In genomic region chr7:378041-378420, GRCh38 we compare ENCODE assay signal across 24 cellular contexts.
DNase-seq lines count a peak whose midpoint lies in the region; ATAC-seq and TF ChIP-seq lines count a peak whose summit lies in the region.
"Had no signal": no experiment of that assay in that cellular context is flagged by ENCODE, and none has a peak within 500 bp of the region (broad histone marks: within the 10 kb centered on the region; RNA-seq: fewer than 3 reads in every experiment).

No MANE protein-coding gene starts in this region.

- H3K9me3 ChIP-seq in right atrium auricular region (peaks cover 0 to 2% of the 10 kb centered on the region in 2 donors), lower lobe of right lung (no peaks in the 10 kb centered on the region)
- H3K9me3 ChIP-seq: left lung had no signal

- H3K27me3 ChIP-seq in right atrium auricular region (no peaks in the 10 kb centered on the region), lower lobe of right lung (ENCODE audit: low read depth) (peaks cover 17% of the 10 kb centered on the region)

- H3K36me3 ChIP-seq in right atrium auricular region (no peaks in the 10 kb centered on the region), lower lobe of right lung (no peaks in the 10 kb centered on the region)
- H3K36me3 ChIP-seq: left lung had no signal

- no peaks in the 10 kb centered on the region for H3K36me3 Mint-ChIP-seq in T-helper 2 cell treated with Interferon-gamma antibody and Interleukin-4, amounts not matched to agents 5 μg/mL and 100 μg/mL, for 36 hours (ENCODE audit: low read depth)
- H3K36me3 Mint-ChIP-seq: stimulated activated effector memory CD8-positive, alpha-beta T cell treated with anti-CD3 and anti-CD28 coated beads, Interleukin-12 subunit alpha, Interleukin-12 subunit beta, amount 100 ng/mL, for 72 hours had no signal

- H3K4me1 ChIP-seq in right atrium auricular region (peaks cover 0 to 20% of the 10 kb centered on the region in 2 donors), lower lobe of right lung (peaks cover 29% of the 10 kb centered on the region)

- no peak overlapping the region for H3K27ac ChIP-seq in right atrium auricular region
- no peak overlapping the region for H3K27ac ChIP-seq in lower lobe of right lung
- H3K27ac ChIP-seq: 22Rv1, epithelial cell of prostate, left lung had no signal

- peak overlapping the region; percentile 31 for H3K27ac Mint-ChIP-seq in T-helper 2 cell treated with Interferon-gamma antibody and Interleukin-4, amounts not matched to agents 5 μg/mL and 100 μg/mL, for 36 hours
- H3K27ac Mint-ChIP-seq: stimulated activated effector memory CD8-positive, alpha-beta T cell treated with anti-CD3 and anti-CD28 coated beads, Interleukin-12 subunit alpha, Interleukin-12 subunit beta, amount 100 ng/mL, for 72 hours had no signal

- no peak overlapping the region for H3K4me3 ChIP-seq in right atrium auricular region
- H3K4me3 ChIP-seq in lower lobe of right lung: no peak overlapping the region
- H3K4me3 ChIP-seq: left lung had no signal

- H3K4me3 Mint-ChIP-seq in T-helper 2 cell treated with Interferon-gamma antibody and Interleukin-4, amounts not matched to agents 5 μg/mL and 100 μg/mL, for 36 hours: no peak overlapping the region
- H3K4me3 Mint-ChIP-seq: stimulated activated effector memory CD8-positive, alpha-beta T cell treated with anti-CD3 and anti-CD28 coated beads, Interleukin-12 subunit alpha, Interleukin-12 subunit beta, amount 100 ng/mL, for 72 hours had no signal

- TF ChIP-seq CTCF in right atrium auricular region (IDR thresholded peaks at IDR 0.05) (no peak), lower lobe of right lung (IDR thresholded peaks at IDR 0.05) (no peak)

- intact Hi-C loops in left ventricle myocardium superior (cut with micrococcal nuclease): no loop called here
- intact Hi-C loops in lower lobe of right lung (cut with DNase I): no loop called here

- ATAC-seq in left ventricle myocardium superior: no peak
- ATAC-seq in lower lobe of right lung: no peak
- ATAC-seq in HG02642 (IDR thresholded peaks at IDR 0.05; ENCODE audit: poor library complexity, unreplicated experiment): no peak
- ATAC-seq in HG03571 (IDR thresholded peaks at IDR 0.05; ENCODE audit: unreplicated experiment): no peak
- ATAC-seq in GM19455 (IDR thresholded peaks at IDR 0.05; ENCODE audit: unreplicated experiment): no peak
- ATAC-seq: HCT116; stimulated activated effector memory CD8-positive, alpha-beta T cell treated with anti-CD3 and anti-CD28 coated beads, Interleukin-12 subunit alpha, Interleukin-12 subunit beta, amount 100 ng/mL, for 72 hours had no signal

- DNase-seq in T-helper 2 cell treated with Interferon-gamma antibody and Interleukin-4, amounts not matched to agents 5 μg/mL and 100 μg/mL, for 36 hours (ENCODE audit: low spot score): no peak
- DNase-seq in T-helper 2 cell (no peak), left ventricle myocardium superior (peak; percentile 15), right atrium auricular region (ENCODE audit: low spot score) (no peak), lower lobe of right lung (peak; percentile 23)
- DNase-seq: AML-193; caudate nucleus; DMS79; foreskin fibroblast; MV-4-11; NCI-H1694; NCI-H2171; NCI-H524; small intestine; stimulated activated CD4-positive, alpha-beta T cell treated with anti-CD3 and anti-CD28 coated beads, Interleukin-2, amount 100 ng/mL, for 24 hours; T1000 had no signal

- peaks cover 15% of the 10 kb centered on the region for H3K4me1 Mint-ChIP-seq in T-helper 2 cell treated with Interferon-gamma antibody and Interleukin-4, amounts not matched to agents 5 μg/mL and 100 μg/mL, for 36 hours (ENCODE audit: low read depth)

- peaks cover under 1% of the 10 kb centered on the region for H3K9me3 Mint-ChIP-seq in T-helper 2 cell treated with Interferon-gamma antibody and Interleukin-4, amounts not matched to agents 5 μg/mL and 100 μg/mL, for 36 hours
- H3K9me3 Mint-ChIP-seq: stimulated activated effector memory CD8-positive, alpha-beta T cell treated with anti-CD3 and anti-CD28 coated beads, Interleukin-12 subunit alpha, Interleukin-12 subunit beta, amount 100 ng/mL, for 72 hours had no signal

- peaks cover 14% of the 10 kb centered on the region for H3K27me3 Mint-ChIP-seq in T-helper 2 cell treated with Interferon-gamma antibody and Interleukin-4, amounts not matched to agents 5 μg/mL and 100 μg/mL, for 36 hours (ENCODE audit: low read depth)

Comparison
In these comparisons a context has a peak if more than half of its experiments do, and no peak if none do; other contexts are left out.
1. DNase-seq: peak in left ventricle myocardium superior (single experiment) and lower lobe of right lung (single experiment); none in T-helper 2 cell treated with Interferon-gamma antibody and Interleukin-4, amounts not matched to agents 5 μg/mL and 100 μg/mL, for 36 hours (single experiment), T-helper 2 cell (0 of 5) and right atrium auricular region (single experiment).